In genomic region chr1:145858937-145859490, GRCh38 we compare ENCODE assay signal across 8 cellular contexts. TPM values are rescaled to one million over a fixed set of nuclear protein-coding genes. Genes with fewer than 3 reads are reported as not detected.
DNase-seq lines count a peak whose midpoint lies in the region; ATAC-seq and TF ChIP-seq lines count a peak whose summit lies in the region.

Gene PIAS3 (minus strand): TSS chr1:145859081. CDS start chr1:145858990, 91 bp downstream.

- peaks cover 45% of the 10 kb centered on the region for H3K36me3 Mint-ChIP-seq in dendritic cell treated with granulocyte-macrophage colony-stimulating factor and Interleukin-4, amounts not matched to agents 40 ng/mL and 50 ng/mL, for 4 days (ENCODE audit: low read depth)

- H3K4me3 ChIP-seq in liver (ENCODE audit: low read depth in 1 of 3, low read length in 3 of 3): peak within 1 kb of the TSS; percentile 68 to 94 (median 83)

- under 1% methylated on average over 36 of the region's 36 CpGs for WGBS in liver

- no peaks in the 10 kb centered on the region for H3K27me3 ChIP-seq in liver (ENCODE audit: control insufficient read depth in 4 of 4, insufficient read depth in 4 of 4, low read length in 3 of 4)

- H3K9me3 ChIP-seq in liver (ENCODE audit: control insufficient read depth in 4 of 4, low read length in 3 of 4): no peaks in the 10 kb centered on the region

- peak; percentile 82 for ATAC-seq in GM19351 (IDR thresholded peaks at IDR 0.05; ENCODE audit: unreplicated experiment)
- peak; percentile 81 for ATAC-seq in HG03520 (IDR thresholded peaks at IDR 0.05; ENCODE audit: unreplicated experiment)

- peak within 1 kb of the TSS; percentile 73 to 86 for H3K27ac ChIP-seq in liver (ENCODE audit: low read depth in 1 of 2, low read length in 2 of 2)

- H3K27me3 Mint-ChIP-seq in dendritic cell treated with granulocyte-macrophage colony-stimulating factor and Interleukin-4, amounts not matched to agents 40 ng/mL and 50 ng/mL, for 4 days: no peaks in the 10 kb centered on the region

- peak within 1 kb of the TSS; percentile 49 to 79 for H3K9ac ChIP-seq in liver (ENCODE audit: low read depth in 1 of 2, low read length in 2 of 2)

- peak within 1 kb of the TSS; percentile 96 for H3K27ac Mint-ChIP-seq in dendritic cell treated with granulocyte-macrophage colony-stimulating factor and Interleukin-4, amounts not matched to agents 40 ng/mL and 50 ng/mL, for 4 days

- no peaks in the 10 kb centered on the region for H3K9me3 Mint-ChIP-seq in dendritic cell treated with granulocyte-macrophage colony-stimulating factor and Interleukin-4, amounts not matched to agents 40 ng/mL and 50 ng/mL, for 4 days

- peak within 1 kb of the TSS; percentile 98 for H3K4me3 Mint-ChIP-seq in dendritic cell treated with granulocyte-macrophage colony-stimulating factor and Interleukin-4, amounts not matched to agents 40 ng/mL and 50 ng/mL, for 4 days

- H3K4me1 ChIP-seq in liver (ENCODE audit: control insufficient read depth in 4 of 4, insufficient read depth in 4 of 4, low read length in 3 of 4): peaks cover 5 to 14% (median 11%) of the 10 kb centered on the region in 4 donors

- H3K4me1 Mint-ChIP-seq in dendritic cell treated with granulocyte-macrophage colony-stimulating factor and Interleukin-4, amounts not matched to agents 40 ng/mL and 50 ng/mL, for 4 days (ENCODE audit: low read depth): peaks cover 15% of the 10 kb centered on the region

- peaks cover 0 to 20% (median 13%) of the 10 kb centered on the region in 4 donors for H3K36me3 ChIP-seq in liver (ENCODE audit: control insufficient read depth in 4 of 4, insufficient read depth in 3 of 4, low read depth in 1 of 4, low read length in 3 of 4)

- DNase-seq in C1 segment of cervical spinal cord (lab: John Stamatoyannopoulos, UW) (peak; percentile 37 to 95 (median 84)), NCI-H69 (lab: John Stamatoyannopoulos, UW) (peak; percentile 97)
- peak; percentile 67 to 72 for DNase-seq in activated CD4-positive, alpha-beta T cell treated with anti-CD3 and anti-CD28 coated beads, Interleukin-2, amount 50 U/mL, for 4 hours
- peak; percentile 83 for DNase-seq in stimulated activated CD4-positive, alpha-beta T cell treated with anti-CD3 and anti-CD28 coated beads, Interleukin-4, amount 100 ng/mL, for 1 hour

- TF ChIP-seq CTCF in liver (IDR thresholded peaks at IDR 0.05; ENCODE audit: low read depth, low read length, missing input control): no peak

- intact Hi-C loops in dendritic cell treated with granulocyte-macrophage colony-stimulating factor and Interleukin-4, amounts not matched to agents 40 ng/mL and 50 ng/mL, for 4 days (cut with micrococcal nuclease): no loop called here

- peak in 1 of 2 donors; percentile 8 for TF ChIP-seq RAD21 in liver (IDR thresholded peaks at IDR 0.05)

TF ChIP-seq in liver, 16 proteins besides CTCF, POLR2A, EP300 and RAD21:
- TF ChIP-seq REST (IDR thresholded peaks at IDR 0.05) (peak; percentile 25), FOXA1 (IDR thresholded peaks at IDR 0.05) (no peak), YY1 (IDR thresholded peaks at IDR 0.05) (peak; percentile 97), SP1 (IDR thresholded peaks at IDR 0.05) (peak; percentile 58), RXRA (IDR thresholded peaks at IDR 0.05) (peak in 1 of 2 donors; percentile 15), JUND (IDR thresholded peaks at IDR 0.05) (peak in 1 of 2 donors; percentile 11), TAF1 (conservative IDR thresholded peaks at IDR 0.05) (no peak)
TF ChIP-seq in liver: peak in this region for 5.

RNA-seq across cellular contexts. Expression of gene PIAS3, which starts in this region (rescaled TPM):
- total RNA-seq in liver: 1 to 10 TPM; 1.7 to 3.4 TPM
- polyA plus RNA-seq in liver: 1 to 10 TPM; 4.5 to 6.3 TPM

Comparison
In these comparisons a context has a peak if more than half of its experiments do, and no peak if none do; other contexts are left out.
1. Peak in every context shown above with its lines: DNase-seq, ATAC-seq, H3K4me3 ChIP-seq and H3K27ac ChIP-seq.